In the genomic region with DNA sequence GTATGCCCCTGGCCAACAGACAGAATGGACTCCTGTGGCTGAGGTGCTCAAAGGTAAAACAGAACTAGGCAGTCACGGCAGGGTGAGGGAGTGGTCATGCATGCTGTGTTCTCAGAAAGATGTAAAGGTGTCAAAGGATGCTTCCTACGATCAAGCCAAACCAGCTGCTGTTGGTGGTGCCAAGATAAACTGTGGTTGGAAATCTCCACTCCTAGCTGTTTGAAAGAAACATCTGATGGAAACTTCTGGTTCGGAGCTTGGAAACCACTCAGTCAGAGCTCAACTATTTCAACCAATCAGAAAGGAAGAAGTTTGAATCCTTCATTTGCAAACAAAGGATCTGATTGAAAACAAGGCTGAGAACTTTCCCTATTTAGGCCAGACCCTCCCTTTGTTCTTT, we compare ENCODE assay signal across 29 cellular contexts.
"Had no signal": no experiment of that assay in that cellular context is flagged by ENCODE, and none has a peak within 500 bp of the region (broad histone marks: within the 10 kb centered on the region; RNA-seq: fewer than 3 reads in every experiment).

No MANE protein-coding gene starts in this region.

- H3K27ac ChIP-seq: ascending aorta, body of pancreas, breast epithelium, KMS-11 had no signal

- H3K36me3 ChIP-seq: breast epithelium had no signal

- H3K9me3 ChIP-seq: ascending aorta, body of pancreas, breast epithelium had no signal

- H3K4me1 ChIP-seq: ascending aorta, breast epithelium had no signal

- H3K9ac ChIP-seq: KMS-11 had no signal

- DNase-seq: activated CD4-positive, alpha-beta T cell treated with anti-CD3 and anti-CD28 coated beads, Interleukin-2, amount 10 ng/mL, durations not matched to agents 24 days and 14 days; activated CD4-positive, alpha-beta T cell treated with anti-CD3 and anti-CD28 coated beads, Interleukin-2, amount 50 U/mL, for 4 hours; activated CD8-positive, alpha-beta T cell treated with anti-CD3 and anti-CD28 coated beads for 36 hours; activated gamma-delta T cell; activated naive CD4-positive, alpha-beta T cell treated with Interleukin-2 at 50 U/mL for 16 hours; activated naive CD8-positive, alpha-beta T cell treated with anti-CD3 and anti-CD28 coated beads, Interleukin-2, amount 10 ng/mL, durations not matched to agents 7 days and 5 days; activated T-cell treated with anti-CD3 and anti-CD28 coated beads, Interleukin-2, amount 50 U/mL, for 1 hour; activated T-cell treated with anti-CD3 and anti-CD28 coated beads, Interleukin-2, amount 50 U/mL, for 72 hours; amygdala; body of pancreas; cerebellar nuclear complex; NCI-H1092 treated with DMSO at 0.1 percent for 48 hours; NCI-H1417; NCI-H146; NCI-H187; NCI-H2029 treated with DMSO at 0.1 percent for 48 hours; NCI-H2107; NCI-H2171; NCI-H2227 treated with DMSO at 0.1 percent for 48 hours; NCI-H446 treated with DMSO at 0.1 percent for 48 hours; NCI-H524; SW 1271; T-helper 1 cell; T1000 had no signal

- H3K27me3 ChIP-seq: ascending aorta, body of pancreas, breast epithelium had no signal

- H3K4me3 ChIP-seq: ascending aorta, body of pancreas, breast epithelium had no signal

- H3K4me2 ChIP-seq: KMS-11 had no signal

- FAIRE-seq: TTC549 had no signal

- ATAC-seq: activated CD8-positive, alpha-beta T cell treated with anti-CD3 and anti-CD28 coated beads for 36 hours; activated T-cell treated with anti-CD3 and anti-CD28 coated beads, Interleukin-2, amount 50 U/mL, for 72 hours; body of pancreas; Panc1 had no signal
